ENCODE assay signal across 15 cellular contexts in genomic region chr17:14790518-14790917, GRCh38.
DNase-seq lines count a peak whose midpoint lies in the region; ATAC-seq and TF ChIP-seq lines count a peak whose summit lies in the region.
"Had no signal": no experiment of that assay in that cellular context is flagged by ENCODE, and none has a peak within 500 bp of the region (broad histone marks: within the 10 kb centered on the region; RNA-seq: fewer than 3 reads in every experiment).

No MANE protein-coding gene starts in this region.

- H3K9me3 ChIP-seq in upper lobe of right lung, result no peaks in the 10 kb centered on the region

- H3K4me1 ChIP-seq in upper lobe of right lung, result no peaks in the 10 kb centered on the region

- H3K4me1 Mint-ChIP-seq in glutamatergic neuron (ENCODE audit: low read depth, unreplicated experiment), result peaks cover 24% of the 10 kb centered on the region
- H3K4me1 Mint-ChIP-seq: natural killer cell had no signal

- peak overlapping the region; percentile 58 for H3K4me3 Mint-ChIP-seq in glutamatergic neuron (ENCODE audit: unreplicated experiment)
- H3K4me3 Mint-ChIP-seq: natural killer cell had no signal

- intact Hi-C loops in upper lobe of right lung (cut with DNase I), result no loop called here

- no peak overlapping the region for H3K4me3 ChIP-seq in upper lobe of right lung

- no peak for DNase-seq in activated CD4-positive, CD25-positive, alpha-beta regulatory T cell (lab: John Stamatoyannopoulos, UW)
- peak; percentile 28 for DNase-seq in NCI-H1436 (lab: John Stamatoyannopoulos, UW)
- peak; percentile 36 for DNase-seq in glutamatergic neuron
- DNase-seq in upper lobe of right lung, result no peak
- DNase-seq in activated gamma-delta T cell (lab: John Stamatoyannopoulos, UW), result no peak
- no peak for DNase-seq in NCI-H510A (lab: John Stamatoyannopoulos, UW)
- no peak for DNase-seq in SW 1271 (lab: John Stamatoyannopoulos, UW)
- DNase-seq: activated naive CD4-positive, alpha-beta T cell; hypothalamus; left ventricle myocardium superior; natural killer cell; NCI-H1417; NCI-H524 treated with DMSO at 0.1 percent for 48 hours; substantia nigra had no signal

- peak; percentile 21 to 36 for ATAC-seq in activated CD4-positive, CD25-positive, alpha-beta regulatory T cell treated with anti-CD3 and anti-CD28 coated beads, Interleukin-2, amount 50 U/mL, for 24 hours
- ATAC-seq in upper lobe of right lung, result peak; percentile 43
- ATAC-seq: left ventricle myocardium superior, natural killer cell had no signal

- TF ChIP-seq CTCF in glutamatergic neuron (IDR thresholded peaks at IDR 0.05; ENCODE audit: partially characterized antibody, unreplicated experiment) (no peak), upper lobe of right lung (IDR thresholded peaks at IDR 0.05) (no peak)

- no peak overlapping the region for H3K27ac ChIP-seq in upper lobe of right lung

- H3K27ac Mint-ChIP-seq in glutamatergic neuron (ENCODE audit: unreplicated experiment), result peak overlapping the region; percentile 78
- H3K27ac Mint-ChIP-seq: natural killer cell had no signal

- peaks cover 4% of the 10 kb centered on the region for H3K27me3 Mint-ChIP-seq in glutamatergic neuron (ENCODE audit: unreplicated experiment)

- H3K36me3 Mint-ChIP-seq in glutamatergic neuron (ENCODE audit: unreplicated experiment), result peaks cover 5% of the 10 kb centered on the region
- H3K36me3 Mint-ChIP-seq: natural killer cell had no signal

- H3K36me3 ChIP-seq in upper lobe of right lung, result no peaks in the 10 kb centered on the region

- H3K9me3 Mint-ChIP-seq in glutamatergic neuron (ENCODE audit: unreplicated experiment), result peaks cover 12% of the 10 kb centered on the region
- H3K9me3 Mint-ChIP-seq: natural killer cell had no signal

- H3K27me3 ChIP-seq in upper lobe of right lung, result peaks cover 6% of the 10 kb centered on the region

Comparison
In these comparisons a context has a peak if more than half of its experiments do, and no peak if none do; other contexts are left out.
1. DNase-seq: peak in NCI-H1436 (single experiment) and glutamatergic neuron (single experiment); none in activated CD4-positive, CD25-positive, alpha-beta regulatory T cell (0 of 4), upper lobe of right lung (single experiment), activated gamma-delta T cell (single experiment), NCI-H510A (single experiment) and SW 1271 (0 of 2).